14 cellular contexts compared by ENCODE assay signal in genomic region chr12:6771509-6772330, GRCh38. TPM values are rescaled to one million over a fixed set of nuclear protein-coding genes. Genes with fewer than 3 reads are reported as not detected.
DNase-seq lines count a peak whose midpoint lies in the region; ATAC-seq and TF ChIP-seq lines count a peak whose summit lies in the region.
"Had no signal": no experiment of that assay in that cellular context is flagged by ENCODE, and none has a peak within 500 bp of the region (broad histone marks: within the 10 kb centered on the region; RNA-seq: fewer than 3 reads in every experiment).

No MANE protein-coding gene starts in this region.

- peaks cover 91% of the 10 kb centered on the region for H3K4me1 Mint-ChIP-seq in activated T-cell treated with anti-CD3 and anti-CD28 coated beads, Interleukin-2, amount 50 U/mL, for 72 hours (ENCODE audit: low read depth)
- peaks cover 63% of the 10 kb centered on the region for H3K4me1 Mint-ChIP-seq in activated T-helper 2 cell treated with anti-CD3 and anti-CD28 coated beads, Interferon-gamma antibody, Interleukin-2, Interleukin-4, amounts not matched to agents 10 μg/mL and 5 μg/mL and 100 μg/mL, durations not matched to agents 14 hours and 24 hours and 36 hours (ENCODE audit: low read depth)
- peaks cover 24% of the 10 kb centered on the region for H3K4me1 Mint-ChIP-seq in memory B cell

- no peak for TF ChIP-seq CTCF in tibial nerve (IDR thresholded peaks at IDR 0.05)

- peaks cover 0 to 41% (median 0%) of the 10 kb centered on the region in 3 donors for H3K36me3 ChIP-seq in tibial nerve
- H3K36me3 ChIP-seq: cardiac muscle cell had no signal

- H3K27me3 Mint-ChIP-seq in activated T-cell treated with anti-CD3 and anti-CD28 coated beads, Interleukin-2, amount 50 U/mL, for 72 hours (ENCODE audit: low read depth) = peaks cover 22% of the 10 kb centered on the region
- no peaks in the 10 kb centered on the region for H3K27me3 Mint-ChIP-seq in activated T-helper 2 cell treated with anti-CD3 and anti-CD28 coated beads, Interferon-gamma antibody, Interleukin-2, Interleukin-4, amounts not matched to agents 10 μg/mL and 5 μg/mL and 100 μg/mL, durations not matched to agents 14 hours and 24 hours and 36 hours (ENCODE audit: low read depth)
- peaks cover 55% of the 10 kb centered on the region for H3K27me3 Mint-ChIP-seq in memory B cell

- peak overlapping the region; percentile 93 for H3K27ac Mint-ChIP-seq in activated T-cell treated with anti-CD3 and anti-CD28 coated beads, Interleukin-2, amount 50 U/mL, for 72 hours
- peak overlapping the region; percentile 90 for H3K27ac Mint-ChIP-seq in activated T-helper 2 cell treated with anti-CD3 and anti-CD28 coated beads, Interferon-gamma antibody, Interleukin-2, Interleukin-4, amounts not matched to agents 10 μg/mL and 5 μg/mL and 100 μg/mL, durations not matched to agents 14 hours and 24 hours and 36 hours
- H3K27ac Mint-ChIP-seq in memory B cell = no peak overlapping the region
- H3K27ac Mint-ChIP-seq: mesothelial cell of epicardium had no signal

- H3K9me3 Mint-ChIP-seq in activated T-cell treated with anti-CD3 and anti-CD28 coated beads, Interleukin-2, amount 50 U/mL, for 72 hours = no peaks in the 10 kb centered on the region
- no peaks in the 10 kb centered on the region for H3K9me3 Mint-ChIP-seq in activated T-helper 2 cell treated with anti-CD3 and anti-CD28 coated beads, Interferon-gamma antibody, Interleukin-2, Interleukin-4, amounts not matched to agents 10 μg/mL and 5 μg/mL and 100 μg/mL, durations not matched to agents 14 hours and 24 hours and 36 hours
- no peaks in the 10 kb centered on the region for H3K9me3 Mint-ChIP-seq in memory B cell
- H3K9me3 Mint-ChIP-seq: mesothelial cell of epicardium had no signal

- TF ChIP-seq POLR2A in tibial nerve (IDR thresholded peaks at IDR 0.05) = no peak

- no peak for ATAC-seq in activated T-cell treated with anti-CD3 and anti-CD28 coated beads, Interleukin-2, amount 50 U/mL, for 72 hours (replicated peaks in 1 of 2)
- ATAC-seq in memory B cell (ENCODE audit: low read depth) = no peak
- ATAC-seq: PC-3 had no signal

- peak overlapping the region; percentile 78 to 79 for H3K4me3 Mint-ChIP-seq in activated T-cell treated with anti-CD3 and anti-CD28 coated beads, Interleukin-2, amount 50 U/mL, for 72 hours
- H3K4me3 Mint-ChIP-seq in activated T-helper 2 cell treated with anti-CD3 and anti-CD28 coated beads, Interferon-gamma antibody, Interleukin-2, Interleukin-4, amounts not matched to agents 10 μg/mL and 5 μg/mL and 100 μg/mL, durations not matched to agents 14 hours and 24 hours and 36 hours (ENCODE audit: low read depth) = peak overlapping the region; percentile 81
- peak overlapping the region; percentile 36 for H3K4me3 Mint-ChIP-seq in memory B cell
- H3K4me3 Mint-ChIP-seq: mesothelial cell of epicardium had no signal

- no peaks in the 10 kb centered on the region for H3K27me3 ChIP-seq in tibial nerve
- H3K27me3 ChIP-seq: upper lobe of right lung had no signal

- 73% methylated on average over 12 of the region's 12 CpGs for WGBS in tibial nerve, 2 donors

- H3K4me1 ChIP-seq in tibial nerve = peaks cover 3 to 66% (median 31%) of the 10 kb centered on the region in 4 donors

- peak in 1 of 2 donors; percentile 43 for TF ChIP-seq EP300 in tibial nerve (IDR thresholded peaks at IDR 0.05)

- H3K27ac ChIP-seq in tibial nerve = peak overlapping the region in 3 of 4 donors; percentile 57 to 96 (median 75)
- H3K27ac ChIP-seq: cardiac muscle cell, HL-60, upper lobe of right lung had no signal

- H3K36me3 Mint-ChIP-seq in activated T-cell treated with anti-CD3 and anti-CD28 coated beads, Interleukin-2, amount 50 U/mL, for 72 hours (ENCODE audit: insufficient read depth in 2 of 2) = peaks cover 24% of the 10 kb centered on the region in 2 donors
- peaks cover 75% of the 10 kb centered on the region for H3K36me3 Mint-ChIP-seq in activated T-helper 2 cell treated with anti-CD3 and anti-CD28 coated beads, Interferon-gamma antibody, Interleukin-2, Interleukin-4, amounts not matched to agents 10 μg/mL and 5 μg/mL and 100 μg/mL, durations not matched to agents 14 hours and 24 hours and 36 hours (ENCODE audit: low read depth)
- no peaks in the 10 kb centered on the region for H3K36me3 Mint-ChIP-seq in memory B cell

- H3K9me3 ChIP-seq in tibial nerve = no peaks in the 10 kb centered on the region
- H3K9me3 ChIP-seq: upper lobe of right lung had no signal

- intact Hi-C loops in activated T-helper 2 cell treated with anti-CD3 and anti-CD28 coated beads, Interferon-gamma antibody, Interleukin-2, Interleukin-4, amounts not matched to agents 10 μg/mL and 5 μg/mL and 100 μg/mL, durations not matched to agents 14 hours and 24 hours and 36 hours (cut with micrococcal nuclease) = loop anchor here (1.0 to 5.0 kb wide), 3 partner anchors 7 to 49 kb away; partner anchors contain the start of gene COPS7A

- DNase-seq in activated T-cell treated with anti-CD3 and anti-CD28 coated beads, Interleukin-2, amount 50 U/mL, for 72 hours = no peak
- DNase-seq in activated T-cell treated with anti-CD3 and anti-CD28 coated beads, Interleukin-2, amount 50 U/mL, for 48 hours = no peak
- no peak for DNase-seq in activated T-helper 2 cell treated with anti-CD3 and anti-CD28 coated beads, Interferon-gamma antibody, Interleukin-2, Interleukin-4, amounts not matched to agents 10 μg/mL and 5 μg/mL and 100 μg/mL, durations not matched to agents 14 hours and 24 hours and 36 hours (ENCODE audit: low spot score)
- DNase-seq in memory B cell (ENCODE audit: low spot score in 2 of 2) (no peak), tibial nerve (ENCODE audit: low spot score in 2 of 2) (no peak), occipital lobe (lab: John Stamatoyannopoulos, UW) (no peak), NCI-H2196 (lab: John Stamatoyannopoulos, UW; ENCODE audit: unreplicated experiment) (no peak), SW 1271 (lab: John Stamatoyannopoulos, UW) (no peak)
- DNase-seq: NCI-H1417, PC-3, upper lobe of right lung had no signal

- H3K4me3 ChIP-seq in tibial nerve = peak overlapping the region in 2 of 4 donors; percentile 16 to 32
- H3K4me3 ChIP-seq: cardiac muscle cell, upper lobe of right lung had no signal

RNA-seq across cellular contexts. Expression of gene LAG3, which starts 0.6 kb away (rescaled TPM):
- 100 to 1,000 TPM; 117 to 188 TPM for total RNA-seq in activated T-cell treated with anti-CD3 and anti-CD28 coated beads, Interleukin-2, amount 50 U/mL, for 72 hours
- total RNA-seq in activated T-helper 2 cell treated with anti-CD3 and anti-CD28 coated beads, Interferon-gamma antibody, Interleukin-2, Interleukin-4, amounts not matched to agents 10 μg/mL and 5 μg/mL and 100 μg/mL, durations not matched to agents 14 hours and 24 hours and 36 hours = 215 and 223 TPM in 2 replicates
- total RNA-seq in tibial nerve = 1 to 10 TPM; 1.2 to 4.0 (median 2.9) TPM
- total RNA-seq in occipital lobe = not detected

RNA-seq across cellular contexts. Expression of gene PTMS, which starts 5.6 kb away (rescaled TPM):
- total RNA-seq in activated T-cell treated with anti-CD3 and anti-CD28 coated beads, Interleukin-2, amount 50 U/mL, for 72 hours = 100 to 1,000 TPM; 119 to 154 TPM
- 235 and 262 TPM in 2 replicates for total RNA-seq in activated T-helper 2 cell treated with anti-CD3 and anti-CD28 coated beads, Interferon-gamma antibody, Interleukin-2, Interleukin-4, amounts not matched to agents 10 μg/mL and 5 μg/mL and 100 μg/mL, durations not matched to agents 14 hours and 24 hours and 36 hours
- total RNA-seq in tibial nerve = 100 to 1,000 TPM; 112 to 225 (median 174) TPM
- 26.8 TPM for total RNA-seq in occipital lobe

RNA-seq across cellular contexts. Expression of gene CD4, which starts 17.6 kb away (rescaled TPM):
- total RNA-seq in activated T-cell treated with anti-CD3 and anti-CD28 coated beads, Interleukin-2, amount 50 U/mL, for 72 hours = 100 to 1,000 TPM; 126 to 141 TPM
- total RNA-seq in activated T-helper 2 cell treated with anti-CD3 and anti-CD28 coated beads, Interferon-gamma antibody, Interleukin-2, Interleukin-4, amounts not matched to agents 10 μg/mL and 5 μg/mL and 100 μg/mL, durations not matched to agents 14 hours and 24 hours and 36 hours = 354 and 368 TPM in 2 replicates
- total RNA-seq in tibial nerve = 10 to 100 TPM in 1 of 4 donors, 1 to 10 TPM in 3; 7.5 to 12.6 (median 8.9) TPM
- 2.3 TPM for total RNA-seq in occipital lobe
- total RNA-seq: PC-3 had no signal

RNA-seq across cellular contexts. Expression of gene MLF2, which starts 18.8 kb away (rescaled TPM):
- total RNA-seq in activated T-cell treated with anti-CD3 and anti-CD28 coated beads, Interleukin-2, amount 50 U/mL, for 72 hours = 100 to 1,000 TPM; 122 to 134 TPM
- 162 and 172 TPM in 2 replicates for total RNA-seq in activated T-helper 2 cell treated with anti-CD3 and anti-CD28 coated beads, Interferon-gamma antibody, Interleukin-2, Interleukin-4, amounts not matched to agents 10 μg/mL and 5 μg/mL and 100 μg/mL, durations not matched to agents 14 hours and 24 hours and 36 hours
- 100 to 1,000 TPM; 103 to 205 (median 133) TPM for total RNA-seq in tibial nerve
- 81.4 TPM for total RNA-seq in occipital lobe

RNA-seq across cellular contexts. Expression of gene COPS7A, which starts 47.9 kb away (rescaled TPM):
- total RNA-seq in activated T-cell treated with anti-CD3 and anti-CD28 coated beads, Interleukin-2, amount 50 U/mL, for 72 hours = 10 to 100 TPM; 30.2 to 39.7 TPM
- 33.0 and 35.6 TPM in 2 replicates for total RNA-seq in activated T-helper 2 cell treated with anti-CD3 and anti-CD28 coated beads, Interferon-gamma antibody, Interleukin-2, Interleukin-4, amounts not matched to agents 10 μg/mL and 5 μg/mL and 100 μg/mL, durations not matched to agents 14 hours and 24 hours and 36 hours
- total RNA-seq in tibial nerve = 10 to 100 TPM; 46.9 to 74.4 (median 70.0) TPM
- 37.1 TPM for total RNA-seq in occipital lobe

Comparison
In these comparisons a context has a peak if more than half of its experiments do, and no peak if none do; other contexts are left out.
1. RNA of gene LAG3, which starts 0.6 kb away (total RNA-seq): 215 to 223 TPM in activated T-helper 2 cell treated with anti-CD3 and anti-CD28 coated beads, Interferon-gamma antibody, Interleukin-2, Interleukin-4, amounts not matched to agents 10 μg/mL and 5 μg/mL and 100 μg/mL, durations not matched to agents 14 hours and 24 hours and 36 hours and 117 to 188 TPM in activated T-cell treated with anti-CD3 and anti-CD28 coated beads, Interleukin-2, amount 50 U/mL, for 72 hours; 1.2 to 4.0 TPM in tibial nerve and not detected in occipital lobe (single experiment); every median in the first group is over 10 times any median in the second.
2. RNA of gene CD4, which starts 17.6 kb away (total RNA-seq): 354 to 368 TPM in activated T-helper 2 cell treated with anti-CD3 and anti-CD28 coated beads, Interferon-gamma antibody, Interleukin-2, Interleukin-4, amounts not matched to agents 10 μg/mL and 5 μg/mL and 100 μg/mL, durations not matched to agents 14 hours and 24 hours and 36 hours and 126 to 141 TPM in activated T-cell treated with anti-CD3 and anti-CD28 coated beads, Interleukin-2, amount 50 U/mL, for 72 hours; 7.5 to 12.6 TPM in tibial nerve and 2.3 TPM in occipital lobe (single experiment); every median in the first group is over 4 times any median in the second.
3. Peak in every context shown above with its lines, with median percentiles within 50 percentile points of each other: H3K4me3 Mint-ChIP-seq.